In genomic region chr17:48589060-48589830, GRCh38 we compare ENCODE assay signal across 15 cellular contexts. TPM values are rescaled to one million over a fixed set of nuclear protein-coding genes. Genes with fewer than 3 reads are reported as not detected.
DNase-seq lines count a peak whose midpoint lies in the region; ATAC-seq and TF ChIP-seq lines count a peak whose summit lies in the region.
"Had no signal": no experiment of that assay in that cellular context is flagged by ENCODE, and none has a peak within 500 bp of the region (broad histone marks: within the 10 kb centered on the region; RNA-seq: fewer than 3 reads in every experiment).

No MANE protein-coding gene starts in this region.

- peak overlapping the region in 2 of 5 experiments; percentile 43 to 97 for H3K27ac Mint-ChIP-seq in brain
- H3K27ac Mint-ChIP-seq: activated CD4-positive, alpha-beta memory T cell treated with anti-CD3 and anti-CD28 coated beads, Interleukin-2, amount 10 ng/mL, durations not matched to agents 7 days and 5 days had no signal

- ATAC-seq in thoracic aorta (ENCODE audit: insufficient number of reproducible peaks, low FRiP score, low read depth) (no peak), HG02852 (IDR thresholded peaks at IDR 0.05; ENCODE audit: unreplicated experiment) (no peak), Right ventricle myocardium superior (ENCODE audit: poor library complexity) (no peak)
- ATAC-seq: pancreas had no signal

- intact Hi-C loops in Right ventricle myocardium superior (cut with DNase I): no loop called here

- H3K36me3 Mint-ChIP-seq in brain: no peaks in the 10 kb centered on the region

- TF ChIP-seq CTCF in HEK293 (tag by site-specific recombination; IDR thresholded peaks at IDR 0.05) (no peak), brain (conservative IDR thresholded peaks at IDR 0.05) (no peak), thoracic aorta (IDR thresholded peaks at IDR 0.05) (no peak), GM13977 (IDR thresholded peaks at IDR 0.05; ENCODE audit: extremely low read depth, insufficient read depth, missing control alignments) (no peak)

- H3K9me3 Mint-ChIP-seq in brain: peaks cover 0 to 20% (median 0%) of the 10 kb centered on the region in 5 experiments
- H3K9me3 Mint-ChIP-seq: activated CD4-positive, alpha-beta memory T cell treated with anti-CD3 and anti-CD28 coated beads, Interleukin-2, amount 10 ng/mL, durations not matched to agents 7 days and 5 days had no signal

- H3K27ac ChIP-seq in HEK293 (ENCODE audit: extremely low read depth, low read depth, low read length) (peak overlapping the region; percentile 92), thoracic aorta (peak overlapping the region in 1 of 2 donors; percentile 38)
- H3K27ac ChIP-seq: dorsolateral prefrontal cortex, SJSA1 had no signal

- no peaks in the 10 kb centered on the region for H3K27me3 Mint-ChIP-seq in brain

- H3K4me1 ChIP-seq in HEK293 (ENCODE audit: control insufficient read depth, insufficient read depth, low read length) (peaks cover 40% of the 10 kb centered on the region), mucosa of stomach (ENCODE audit: control insufficient read depth, insufficient read depth, low read length) (peaks cover 13% of the 10 kb centered on the region), thoracic aorta (ENCODE audit: control insufficient read depth in 1 of 2, low read depth in 2 of 2) (peaks cover 13 to 21% of the 10 kb centered on the region in 2 donors)

- CTCF ChIA-PET in HEK293 (lab: Yijun Ruan, JAX): interaction anchor here (0.6 to 3.2 kb wide), 18 partner anchors 29 to 569 kb away, joined by 3 to 18 read pairs (median 4); no protein-coding TSS in a partner anchor

- H3K27me3 ChIP-seq in mucosa of stomach (ENCODE audit: control insufficient read depth, insufficient read depth, low read length) (peaks cover 94% of the 10 kb centered on the region), thoracic aorta (replicated peaks; ENCODE audit: insufficient read depth) (no peaks in the 10 kb centered on the region)
- H3K27me3 ChIP-seq: MG63, SJSA1 had no signal

- H3K36me3 ChIP-seq in HEK293 (ENCODE audit: control insufficient read depth in 2 of 2, insufficient read depth in 1 of 2, low read length in 2 of 2) (peaks cover 0 to 23% of the 10 kb centered on the region in 2 experiments; a peak in 2 of 3 replicates), mucosa of stomach (ENCODE audit: control insufficient read depth, insufficient read depth, low read length) (no peaks in the 10 kb centered on the region), thoracic aorta (no peaks in the 10 kb centered on the region)
- H3K36me3 ChIP-seq: pancreas had no signal

- in situ Hi-C loops in GM13977 (cut with MboI; ENCODE audit: low pct_unique_long_range_greater_than_20kb, low sequenced_read_pairs, unreplicated experiment): no loop called here

- H3K9me3 ChIP-seq in HEK293 (ENCODE audit: control insufficient read depth, insufficient read depth, low read depth, low read length) (no peaks in the 10 kb centered on the region), mucosa of stomach (ENCODE audit: control insufficient read depth, low read length) (no peaks in the 10 kb centered on the region), thoracic aorta (no peaks in the 10 kb centered on the region)
- H3K9me3 ChIP-seq: MG63, pancreas, SJSA1 had no signal

- POLR2A ChIA-PET in HEK293 (lab: Yijun Ruan, JAX): interaction anchor here (0.8 to 1.2 kb wide), 2 partner anchors 21 to 24 kb away, joined by 3 read pairs; no protein-coding TSS in a partner anchor

- H3K4me1 Mint-ChIP-seq in brain: peaks cover 26% of the 10 kb centered on the region

- H3K9ac ChIP-seq in mucosa of stomach (ENCODE audit: low read length): peak overlapping the region; percentile 54

- DNase-seq in thoracic aorta (ENCODE audit: low spot score): no peak
- DNase-seq in GM13977 (ENCODE audit: low spot score): no peak
- DNase-seq in Right ventricle myocardium superior: no peak
- DNase-seq: activated CD4-positive, alpha-beta memory T cell treated with anti-CD3 and anti-CD28 coated beads, Interleukin-2, amount 10 ng/mL, durations not matched to agents 7 days and 5 days; dorsolateral prefrontal cortex; foreskin fibroblast; mammary epithelial cell; MG63; NCI-H2171; pancreas had no signal

- H3K4me3 ChIP-seq in HEK293 (ENCODE audit: low read depth, low read length) (no peak overlapping the region), mucosa of stomach (ENCODE audit: low read length) (no peak overlapping the region), thoracic aorta (peak overlapping the region; percentile 37)
- H3K4me3 ChIP-seq: dorsolateral prefrontal cortex, MG63, pancreas, SJSA1 had no signal

- peak overlapping the region in 3 of 5 experiments; percentile 59 to 90 (median 83) for H3K4me3 Mint-ChIP-seq in brain
- H3K4me3 Mint-ChIP-seq: activated CD4-positive, alpha-beta memory T cell treated with anti-CD3 and anti-CD28 coated beads, Interleukin-2, amount 10 ng/mL, durations not matched to agents 7 days and 5 days had no signal

TF ChIP-seq in HEK293, 187 proteins besides CTCF, POLR2A, EP300 and RAD21:
- TF ChIP-seq IKZF3 (tag by site-specific recombination; IDR thresholded peaks at IDR 0.05): peak; percentile 68
- TF ChIP-seq SALL2 (tag by site-specific recombination; IDR thresholded peaks at IDR 0.05; ENCODE audit: borderline replicate concordance): no peak
- peak; percentile 77 for TF ChIP-seq EGR2 (tag by site-specific recombination; IDR thresholded peaks at IDR 0.05; ENCODE audit: low read depth)
- TF ChIP-seq GFI1B (tag by site-specific recombination; IDR thresholded peaks at IDR 0.05): 0 out of 2 replicates have a peak, but pooled peaks have one; percentile 3
- peak; percentile 68; the same call in 1 of the 2 replicates for TF ChIP-seq ZNF335 (tag by site-specific recombination; conservative IDR thresholded peaks at IDR 0.05)
- TF ChIP-seq HOXD13 (CRISPR knock-in tag; IDR thresholded peaks at IDR 0.05; ENCODE audit: borderline replicate concordance): no peak
- TF ChIP-seq BCL11A (tag by site-specific recombination; IDR thresholded peaks at IDR 0.05; ENCODE audit: low read depth): 0 out of 2 replicates have a peak, but pooled peaks have one; percentile 19
- TF ChIP-seq KLF1 (tag by site-specific recombination; IDR thresholded peaks at IDR 0.05): no peak
- no peak for TF ChIP-seq ZNF341 (tag by site-specific recombination; IDR thresholded peaks at IDR 0.05; ENCODE audit: low read depth)
- 0 out of 2 replicates have a peak, but pooled peaks have one; percentile 32 for TF ChIP-seq SCRT2 (tag by site-specific recombination; IDR thresholded peaks at IDR 0.05)
- TF ChIP-seq ZFHX2 (tag by site-specific recombination; conservative IDR thresholded peaks at IDR 0.05): peak; percentile 77

RNA-seq across cellular contexts. Expression of gene HOXB3, which starts 0.8 kb away (rescaled TPM):
- 41.6 TPM for polyA plus RNA-seq in brain (ENCODE audit: insufficient read depth, low read depth, low replicate concordance)
- total RNA-seq in thoracic aorta (10 to 100 TPM; 26.8 to 33.3 TPM), Right ventricle myocardium superior (1.6 TPM)

RNA-seq across cellular contexts. Expression of gene HOXB5, which starts 4.3 kb away (rescaled TPM):
- polyA plus RNA-seq in brain (ENCODE audit: insufficient read depth, low read depth, low replicate concordance): 234 TPM
- total RNA-seq in thoracic aorta (1 to 10 TPM in 1 of 2 donors, under 1 TPM in 1; 0.56 to 3.8 TPM), Right ventricle myocardium superior (0.13 TPM)
- total RNA-seq: mammary epithelial cell had no signal
- polyA plus RNA-seq: mammary epithelial cell had no signal

RNA-seq across cellular contexts. Expression of gene HOXB4, which starts 11.1 kb away (rescaled TPM):
- 30.3 TPM for polyA plus RNA-seq in brain (ENCODE audit: insufficient read depth, low read depth, low replicate concordance)
- 10 to 100 TPM in 1 of 2 donors, 1 to 10 TPM in 1; 6.2 to 11.5 TPM for total RNA-seq in thoracic aorta
- total RNA-seq in Right ventricle myocardium superior: 0.75 TPM

RNA-seq across cellular contexts. Expression of gene HOXB6, which starts 15.5 kb away (rescaled TPM):
- 31.9 TPM for polyA plus RNA-seq in brain (ENCODE audit: insufficient read depth, low read depth, low replicate concordance)
- total RNA-seq in thoracic aorta: 1 to 10 TPM; 4.2 to 9.9 TPM
- total RNA-seq in Right ventricle myocardium superior: 0.78 TPM

RNA-seq across cellular contexts. Expression of gene HOXB7, which starts 21.6 kb away (rescaled TPM):
- polyA plus RNA-seq in brain (ENCODE audit: insufficient read depth, low read depth, low replicate concordance): 37.1 TPM
- total RNA-seq in thoracic aorta: 1 to 10 TPM in 1 of 2 donors, under 1 TPM in 1; 0.63 to 7.2 TPM
- 0.22 TPM for total RNA-seq in Right ventricle myocardium superior
- total RNA-seq: mammary epithelial cell had no signal

Comparison
In these comparisons a context has a peak if more than half of its experiments do, and no peak if none do; other contexts are left out.
1. RNA of gene HOXB3, which starts 0.8 kb away (total RNA-seq): 26.8 to 33.3 TPM in thoracic aorta; 1.6 TPM in Right ventricle myocardium superior (single experiment); every median in the first group is over 10 times any median in the second.